32 cellular contexts compared by ENCODE assay signal in genomic region chr9:91781116-91781515, GRCh38.
DNase-seq lines count a peak whose midpoint lies in the region; ATAC-seq and TF ChIP-seq lines count a peak whose summit lies in the region.
"Had no signal": no experiment of that assay in that cellular context is flagged by ENCODE, and none has a peak within 500 bp of the region (broad histone marks: within the 10 kb centered on the region; RNA-seq: fewer than 3 reads in every experiment).

No MANE protein-coding gene starts in this region.

- peaks cover 18% of the 10 kb centered on the region for H3K4me1 Mint-ChIP-seq in brain
- H3K4me1 Mint-ChIP-seq in nephron progenitor cell: peaks cover 81% of the 10 kb centered on the region
- H3K4me1 Mint-ChIP-seq: B cell had no signal

- H3K27me3 Mint-ChIP-seq in brain: no peaks in the 10 kb centered on the region
- H3K27me3 Mint-ChIP-seq in nephron progenitor cell (ENCODE audit: low read depth, poor library complexity): no peaks in the 10 kb centered on the region

- H3K36me3 ChIP-seq in esophagus muscularis mucosa (no peaks in the 10 kb centered on the region), psoas muscle (ENCODE audit: insufficient read depth in 1 of 2, low read depth in 1 of 2) (no peaks in the 10 kb centered on the region)
- H3K36me3 ChIP-seq: SJCRH30 had no signal

- TF ChIP-seq CTCF in brain (conservative IDR thresholded peaks at IDR 0.05) (no peak), esophagus muscularis mucosa (IDR thresholded peaks at IDR 0.05) (no peak), nephron progenitor cell (IDR thresholded peaks at IDR 0.05) (no peak), psoas muscle (IDR thresholded peaks at IDR 0.05) (no peak)

- 70% methylated on average over 10 of the region's 10 CpGs for WGBS in esophagus muscularis mucosa
- 48 to 70% (median 58%) methylated on average over 10 of the region's 10 CpGs for WGBS in psoas muscle, 3 donors

- DNase-seq in esophagus muscularis mucosa (ENCODE audit: extremely low spot score): no peak
- DNase-seq in nephron progenitor cell: no peak
- peak; percentile 34 for DNase-seq in ureter (ENCODE audit: low spot score)
- no peak for DNase-seq in glomerular visceral epithelial cell (ENCODE audit: extremely low spot score)
- DNase-seq in NCI-H345 treated with DMSO at 0.1 percent for 48 hours (lab: John Stamatoyannopoulos, UW; ENCODE audit: unreplicated experiment): no peak
- DNase-seq in psoas muscle: no peak
- DNase-seq: Caco-2; CD8-positive, alpha-beta T cell; DMS79; EL; GDM1; GOT3; Kasumi-1; NCI-H1105 treated with DMSO at 0.1 percent for 48 hours; NCI-H146; NCI-H1930; NCI-H2107; NCI-H446; NCI-H524 treated with DMSO at 0.1 percent for 48 hours; NCI-H82; NK-92 treated with Interleukin-12 subunit alpha and Interleukin-12 subunit beta, amount 100 ng/mL, for 24 hours; PC-3; SJCRH30 had no signal

- no peaks in the 10 kb centered on the region for H3K27me3 ChIP-seq in esophagus muscularis mucosa
- H3K27me3 ChIP-seq in psoas muscle (ENCODE audit: insufficient read depth in 3 of 3, low read length in 2 of 3): peaks cover 0 to 2% (median 0%) of the 10 kb centered on the region in 3 donors

- H3K27ac ChIP-seq in esophagus muscularis mucosa (replicated peaks in 1 of 4) (peak overlapping the region; percentile 69 to 78 (median 72)), psoas muscle (no peak overlapping the region)
- H3K27ac ChIP-seq: C4-2B, SJCRH30 had no signal

- H3K4me1 ChIP-seq in esophagus muscularis mucosa: peaks cover 0 to 80% (median 78%) of the 10 kb centered on the region in 4 donors
- H3K4me1 ChIP-seq in psoas muscle: no peaks in the 10 kb centered on the region
- H3K4me1 ChIP-seq: Caco-2, SJCRH30 had no signal

- H3K4me3 Mint-ChIP-seq in brain (no peak overlapping the region), nephron progenitor cell (no peak overlapping the region)
- H3K4me3 Mint-ChIP-seq: B cell; CD8-positive, alpha-beta T cell had no signal

- TF ChIP-seq EP300 in esophagus muscularis mucosa (IDR thresholded peaks at IDR 0.05): no peak

- intact Hi-C loops in esophagus muscularis mucosa (cut with DNase I) (no loop called here), psoas muscle (cut with DNase I) (no loop called here)

- no peak for ATAC-seq in psoas muscle
- ATAC-seq: CD8-positive, alpha-beta T cell; GM12878; HCT116; HepG2; K562; PC-3; Right ventricle myocardium inferior; SK-N-SH treated with all-trans-retinoic acid at 6 μM for 48 hours had no signal

- H3K9me3 Mint-ChIP-seq in brain: peaks cover 0 to 11% (median 2%) of the 10 kb centered on the region in 5 experiments
- H3K9me3 Mint-ChIP-seq in nephron progenitor cell: peaks cover 13% of the 10 kb centered on the region
- H3K9me3 Mint-ChIP-seq: CD8-positive, alpha-beta T cell had no signal

- H3K36me3 Mint-ChIP-seq in brain (peaks cover 4% of the 10 kb centered on the region), nephron progenitor cell (ENCODE audit: low read depth) (peaks cover 53% of the 10 kb centered on the region)
- H3K36me3 Mint-ChIP-seq: CD8-positive, alpha-beta T cell had no signal

- H3K4me3 ChIP-seq in esophagus muscularis mucosa (no peak overlapping the region), psoas muscle (no peak overlapping the region)
- H3K4me3 ChIP-seq: GM12878, K562, SJCRH30 had no signal

- H3K27ac Mint-ChIP-seq in brain: peak overlapping the region in 3 of 5 experiments; percentile 9 to 70 (median 14)
- peak overlapping the region; percentile 72 for H3K27ac Mint-ChIP-seq in nephron progenitor cell
- H3K27ac Mint-ChIP-seq: B cell; CD8-positive, alpha-beta T cell had no signal

- TF ChIP-seq POLR2A in esophagus muscularis mucosa (IDR thresholded peaks at IDR 0.05; ENCODE audit: low read depth): no peak

- H3K9me3 ChIP-seq in esophagus muscularis mucosa (no peaks in the 10 kb centered on the region), psoas muscle (no peaks in the 10 kb centered on the region)
- H3K9me3 ChIP-seq: Caco-2, SJCRH30 had no signal
